10 cellular contexts compared by ENCODE assay signal in genomic region chr13:19961484-19961883, GRCh38. TPM values are rescaled to one million over a fixed set of nuclear protein-coding genes. Genes with fewer than 3 reads are reported as not detected.
DNase-seq lines count a peak whose midpoint lies in the region; ATAC-seq and TF ChIP-seq lines count a peak whose summit lies in the region.
"Had no signal": no experiment of that assay in that cellular context is flagged by ENCODE, and none has a peak within 500 bp of the region (broad histone marks: within the 10 kb centered on the region; RNA-seq: fewer than 3 reads in every experiment).

No MANE protein-coding gene starts in this region.

- H3K27me3 Mint-ChIP-seq in activated T-cell treated with anti-CD3 and anti-CD28 coated beads, Interleukin-2, amount 50 U/mL, for 72 hours (ENCODE audit: low read depth) = no peaks in the 10 kb centered on the region
- H3K27me3 Mint-ChIP-seq in WTC11 (ENCODE audit: low read depth) (no peaks in the 10 kb centered on the region), glutamatergic neuron (ENCODE audit: unreplicated experiment) (peaks cover 16% of the 10 kb centered on the region)
- H3K27me3 Mint-ChIP-seq in stimulated activated memory B cell treated with anti-CD40 and anti-IgM and Interleukin-4, amounts not matched to agents 10 μg/mL and 1 μg/mL and 100 μg/mL, for 72 hours = no peaks in the 10 kb centered on the region

- ATAC-seq in activated T-cell treated with anti-CD3 and anti-CD28 coated beads, Interleukin-2, amount 50 U/mL, for 72 hours (replicated peaks in 1 of 2) = no peak
- no peak for ATAC-seq in WTC11
- ATAC-seq in stimulated activated memory B cell treated with anti-CD40 and anti-IgM and Interleukin-4, amounts not matched to agents 10 μg/mL and 1 μg/mL and 100 μg/mL, for 72 hours = no peak
- ATAC-seq in GM21515 (IDR thresholded peaks at IDR 0.05; ENCODE audit: unreplicated experiment) = no peak
- ATAC-seq in HG03196 (IDR thresholded peaks at IDR 0.05; ENCODE audit: unreplicated experiment) = no peak
- ATAC-seq: left lobe of liver had no signal

- TF ChIP-seq CTCF in WTC11 (IDR thresholded peaks at IDR 0.05) (no peak), glutamatergic neuron (IDR thresholded peaks at IDR 0.05; ENCODE audit: partially characterized antibody, unreplicated experiment) (no peak)

- POLR2A ChIA-PET in WTC11 (lab: Charles Lee) = no interaction called here

- DNase-seq in activated T-cell treated with anti-CD3 and anti-CD28 coated beads, Interleukin-2, amount 50 U/mL, for 72 hours = no peak
- DNase-seq in activated T-cell treated with anti-CD3 and anti-CD28 coated beads for 4 hours (no peak), WTC11 (ENCODE audit: low spot score) (no peak), glutamatergic neuron (no peak), epidermal melanocyte (ENCODE audit: insufficient read length, low spot score) (no peak)
- DNase-seq: NCI-H82 had no signal

- peaks cover 33% of the 10 kb centered on the region for H3K4me1 Mint-ChIP-seq in activated T-cell treated with anti-CD3 and anti-CD28 coated beads, Interleukin-2, amount 50 U/mL, for 72 hours (ENCODE audit: low read depth)
- H3K4me1 Mint-ChIP-seq in WTC11 = peaks cover 30% of the 10 kb centered on the region
- H3K4me1 Mint-ChIP-seq in glutamatergic neuron (ENCODE audit: low read depth, unreplicated experiment) = peaks cover 10% of the 10 kb centered on the region
- H3K4me1 Mint-ChIP-seq in stimulated activated memory B cell treated with anti-CD40 and anti-IgM and Interleukin-4, amounts not matched to agents 10 μg/mL and 1 μg/mL and 100 μg/mL, for 72 hours = peaks cover 27% of the 10 kb centered on the region

- H3K27ac Mint-ChIP-seq in activated T-cell treated with anti-CD3 and anti-CD28 coated beads, Interleukin-2, amount 50 U/mL, for 72 hours = peak overlapping the region; percentile 40
- H3K27ac Mint-ChIP-seq in WTC11 (peak overlapping the region; percentile 1; the same call in 1 of the 2 replicates), glutamatergic neuron (ENCODE audit: unreplicated experiment) (peak overlapping the region; percentile 21)
- H3K27ac Mint-ChIP-seq in stimulated activated memory B cell treated with anti-CD40 and anti-IgM and Interleukin-4, amounts not matched to agents 10 μg/mL and 1 μg/mL and 100 μg/mL, for 72 hours = peak overlapping the region; percentile 54

- peaks cover 5 to 7% of the 10 kb centered on the region in 2 donors for H3K36me3 Mint-ChIP-seq in activated T-cell treated with anti-CD3 and anti-CD28 coated beads, Interleukin-2, amount 50 U/mL, for 72 hours (ENCODE audit: insufficient read depth in 2 of 2)
- H3K36me3 Mint-ChIP-seq in WTC11 = peaks cover 40% of the 10 kb centered on the region
- no peaks in the 10 kb centered on the region for H3K36me3 Mint-ChIP-seq in glutamatergic neuron (ENCODE audit: unreplicated experiment)
- H3K36me3 Mint-ChIP-seq in stimulated activated memory B cell treated with anti-CD40 and anti-IgM and Interleukin-4, amounts not matched to agents 10 μg/mL and 1 μg/mL and 100 μg/mL, for 72 hours = peaks cover 6% of the 10 kb centered on the region

- H3K4me3 Mint-ChIP-seq in activated T-cell treated with anti-CD3 and anti-CD28 coated beads, Interleukin-2, amount 50 U/mL, for 72 hours = peak overlapping the region; percentile 75 to 98
- H3K4me3 Mint-ChIP-seq in WTC11 (peak overlapping the region; percentile 96), glutamatergic neuron (ENCODE audit: unreplicated experiment) (peak overlapping the region; percentile 78)
- peak overlapping the region; percentile 7 for H3K4me3 Mint-ChIP-seq in stimulated activated memory B cell treated with anti-CD40 and anti-IgM and Interleukin-4, amounts not matched to agents 10 μg/mL and 1 μg/mL and 100 μg/mL, for 72 hours

- no peaks in the 10 kb centered on the region for H3K9me3 Mint-ChIP-seq in activated T-cell treated with anti-CD3 and anti-CD28 coated beads, Interleukin-2, amount 50 U/mL, for 72 hours
- no peaks in the 10 kb centered on the region for H3K9me3 Mint-ChIP-seq in WTC11
- peaks cover 17% of the 10 kb centered on the region for H3K9me3 Mint-ChIP-seq in glutamatergic neuron (ENCODE audit: unreplicated experiment)
- H3K9me3 Mint-ChIP-seq in stimulated activated memory B cell treated with anti-CD40 and anti-IgM and Interleukin-4, amounts not matched to agents 10 μg/mL and 1 μg/mL and 100 μg/mL, for 72 hours = no peaks in the 10 kb centered on the region

- CTCF ChIA-PET in WTC11 (lab: Charles Lee) = interaction anchor here (0.6 to 1.1 kb wide), 2 partner anchors 19 to 166 kb away, joined by 4 read pairs; no protein-coding TSS in a partner anchor

TF ChIP-seq in WTC11, 78 proteins besides CTCF, POLR2A, EP300 and RAD21:
- TF ChIP-seq MYBL2 (CRISPR knock-in tag; IDR thresholded peaks at IDR 0.05) = no peak
- TF ChIP-seq IRF2 (CRISPR knock-in tag; IDR thresholded peaks at IDR 0.05; ENCODE audit: borderline replicate concordance, low read depth) = no peak
- no peak for TF ChIP-seq SMAD4 (CRISPR knock-in tag; IDR thresholded peaks at IDR 0.05)
- no peak for TF ChIP-seq ZNF121 (CRISPR knock-in tag; IDR thresholded peaks at IDR 0.05)
- no peak for TF ChIP-seq ELF4 (CRISPR knock-in tag; IDR thresholded peaks at IDR 0.05; ENCODE audit: low read depth)
- no peak for TF ChIP-seq RORB (CRISPR knock-in tag; IDR thresholded peaks at IDR 0.05)
- no peak for TF ChIP-seq STAT6 (CRISPR knock-in tag; conservative IDR thresholded peaks at IDR 0.05; ENCODE audit: low read depth)
- no peak for TF ChIP-seq PREB (CRISPR knock-in tag; IDR thresholded peaks at IDR 0.05; ENCODE audit: borderline replicate concordance)

RNA-seq across cellular contexts. Expression of gene ZMYM2, which starts 3.0 kb away (rescaled TPM):
- 100 to 1,000 TPM in 1 of 2 donors, 10 to 100 TPM in 1; 86.4 to 103 TPM for total RNA-seq in activated T-cell treated with anti-CD3 and anti-CD28 coated beads, Interleukin-2, amount 50 U/mL, for 72 hours
- total RNA-seq in WTC11 (2021) = 159 to 181 TPM (median 176 TPM) in 3 replicates
- 215 TPM for total RNA-seq in glutamatergic neuron (ENCODE audit: unreplicated experiment)

Comparison
In these comparisons a context has a peak if more than half of its experiments do, and no peak if none do; other contexts are left out.
1. H3K27ac Mint-ChIP-seq: peak in every context shown above with its lines; median percentile 54 in stimulated activated memory B cell treated with anti-CD40 and anti-IgM and Interleukin-4, amounts not matched to agents 10 μg/mL and 1 μg/mL and 100 μg/mL, for 72 hours; 40 in activated T-cell treated with anti-CD3 and anti-CD28 coated beads, Interleukin-2, amount 50 U/mL, for 72 hours; 21 in glutamatergic neuron; 1 in WTC11.
2. H3K4me3 Mint-ChIP-seq: peak in every context shown above with its lines; median percentile 96 in WTC11; 86 in activated T-cell treated with anti-CD3 and anti-CD28 coated beads, Interleukin-2, amount 50 U/mL, for 72 hours; 78 in glutamatergic neuron; 7 in stimulated activated memory B cell treated with anti-CD40 and anti-IgM and Interleukin-4, amounts not matched to agents 10 μg/mL and 1 μg/mL and 100 μg/mL, for 72 hours.